10 cellular contexts compared by ENCODE assay signal in the genomic region with DNA sequence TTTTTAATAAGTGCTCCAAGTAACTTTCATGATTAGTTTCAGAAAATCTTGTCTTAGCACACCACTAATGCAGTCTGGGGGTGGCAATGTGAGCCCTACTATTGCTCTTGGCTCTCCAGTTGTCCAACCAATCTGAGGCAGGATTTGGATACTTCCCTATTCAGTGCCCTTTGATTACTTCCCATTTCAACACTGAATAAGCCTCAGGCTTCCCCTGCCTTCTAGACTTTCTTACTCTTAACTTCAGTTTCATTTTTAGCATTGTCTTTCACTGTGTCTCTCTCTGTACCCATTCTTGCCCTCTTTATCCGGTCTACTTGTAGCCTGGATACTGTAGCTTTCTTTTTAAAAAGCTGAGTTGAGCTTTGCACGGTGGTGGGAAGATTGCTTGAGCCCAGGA.
DNase-seq lines count a peak whose midpoint lies in the region; ATAC-seq, FAIRE-seq and TF ChIP-seq lines count a peak whose summit lies in the region.
"Had no signal": no experiment of that assay in that cellular context is flagged by ENCODE, and none has a peak within 500 bp of the region (broad histone marks: within the 10 kb centered on the region; RNA-seq: fewer than 3 reads in every experiment).

No MANE protein-coding gene starts in this region.

- dilution Hi-C loops in endothelial cell of umbilical vein (cut with MboI; ENCODE audit: extremely low pct_ligation_motif_present, low sequenced_read_pairs): no loop called here

- H3K9ac ChIP-seq in endothelial cell of umbilical vein (replicated peaks; ENCODE audit: extremely low read depth, insufficient read depth, low read length): no peak overlapping the region
- no peak overlapping the region for H3K9ac ChIP-seq in PC-3 (ENCODE audit: low read length)

- ATAC-seq in GM21390 (IDR thresholded peaks at IDR 0.05; ENCODE audit: unreplicated experiment): peak; percentile 100
- peak; percentile 94 for ATAC-seq in HG03571 (IDR thresholded peaks at IDR 0.05; ENCODE audit: unreplicated experiment)
- no peak for ATAC-seq in PC-3

- BruUV-seq in endothelial cell of umbilical vein (replicated peaks; lab: Mats Ljungman, UMichigan) (no TSS peak), PC-3 (replicated peaks; lab: Mats Ljungman, UMichigan) (no TSS peak)

- DNase-seq in GM12892 (ENCODE audit: insufficient read length): peak; percentile 15
- peak; percentile 54 for DNase-seq in endothelial cell of umbilical vein (ENCODE audit: low read depth, low spot score)
- no peak for DNase-seq in PC-3
- DNase-seq in stimulated activated CD4-positive, alpha-beta T cell treated with anti-CD3 and anti-CD28 coated beads, Interleukin-1b, Interleukin-23, amount 100 ng/mL, for 48 hours: no peak
- DNase-seq in NCI-H2029 (lab: John Stamatoyannopoulos, UW): no peak
- no peak for DNase-seq in NCI-H69 (lab: John Stamatoyannopoulos, UW)
- DNase-seq: activated gamma-delta T cell treated with Interleukin-2 at 50 U/mL for 16 hours had no signal

- H3K9me3 ChIP-seq in endothelial cell of umbilical vein (replicated peaks; ENCODE audit: control insufficient read depth, insufficient read depth, low read length) (no peaks in the 10 kb centered on the region), PC-3 (ENCODE audit: low read length) (no peaks in the 10 kb centered on the region)
- H3K9me3 ChIP-seq: HAP-1 had no signal

- peak; percentile 76 for FAIRE-seq in GM12892 (lab: Jason Lieb, UNC)
- FAIRE-seq in endothelial cell of umbilical vein (lab: Jason Lieb, UNC): peak; percentile 64

- H3K4me1 ChIP-seq in endothelial cell of umbilical vein (ENCODE audit: control insufficient read depth, extremely low read depth, insufficient read depth, low read length) (peaks cover 16% of the 10 kb centered on the region), PC-3 (ENCODE audit: insufficient read depth, low read length) (no peaks in the 10 kb centered on the region)
- H3K4me1 ChIP-seq: HAP-1 had no signal

- H3K4me3 ChIP-seq in endothelial cell of umbilical vein (replicated peaks in 1 of 3; ENCODE audit: insufficient read depth in 1 of 3, low read depth in 1 of 3, low read length in 3 of 3) (no peak overlapping the region), PC-3 (ENCODE audit: low read length) (no peak overlapping the region)
- H3K4me3 ChIP-seq: HAP-1 had no signal

- no peaks in the 10 kb centered on the region for H3K36me3 ChIP-seq in endothelial cell of umbilical vein (ENCODE audit: control insufficient read depth in 2 of 2, extremely low read depth in 1 of 2, insufficient read depth in 2 of 2, low read length in 2 of 2)
- no peaks in the 10 kb centered on the region for H3K36me3 ChIP-seq in PC-3 (ENCODE audit: low read depth, low read length)
- H3K36me3 ChIP-seq: HAP-1 had no signal

- no peaks in the 10 kb centered on the region for H3F3A ChIP-seq in PC-3 (ENCODE audit: low read length, unreplicated experiment)

- CTCF ChIA-PET in endothelial cell of umbilical vein (lab: Charles Lee): no interaction called here
- CTCF ChIA-PET in PC-3 (lab: Charles Lee): no interaction called here

- no peaks in the 10 kb centered on the region for H3K9me1 ChIP-seq in endothelial cell of umbilical vein (replicated peaks; ENCODE audit: control insufficient read depth, extremely low read depth, insufficient read depth, low read length)

- intact Hi-C loops in endothelial cell of umbilical vein (cut with micrococcal nuclease) (no loop called here), PC-3 (cut with micrococcal nuclease) (no loop called here)

- H2AFZ ChIP-seq in endothelial cell of umbilical vein (ENCODE audit: low read depth, low read length): no peak overlapping the region
- no peak overlapping the region for H2AFZ ChIP-seq in PC-3 (ENCODE audit: low read length)

- H3K9me2 ChIP-seq in PC-3 (replicated peaks; ENCODE audit: low read length): no peaks in the 10 kb centered on the region

- no peaks in the 10 kb centered on the region for H3K27me3 ChIP-seq in endothelial cell of umbilical vein (ENCODE audit: control insufficient read depth in 2 of 2, insufficient read depth in 2 of 2, low read length in 2 of 2)
- H3K27me3 ChIP-seq in PC-3 (ENCODE audit: low read length): no peaks in the 10 kb centered on the region

- no peak for TF ChIP-seq POLR2A in GM12892 (IDR thresholded peaks at IDR 0.05; ENCODE audit: low read depth, low read length)
- TF ChIP-seq POLR2A in endothelial cell of umbilical vein (IDR thresholded peaks at IDR 0.05; ENCODE audit: low read depth, low read length): no peak

- TF ChIP-seq CTCF in endothelial cell of umbilical vein (IDR thresholded peaks at IDR 0.05; ENCODE audit: extremely low read depth in 1 of 2, insufficient read depth in 1 of 2, low read depth in 1 of 2, low read length in 2 of 2) (no peak), PC-3 (conservative IDR thresholded peaks at IDR 0.05; ENCODE audit: low read depth, low read length) (no peak)

- H3K79me2 ChIP-seq in endothelial cell of umbilical vein (ENCODE audit: control insufficient read depth, insufficient read depth, low read length) (no peaks in the 10 kb centered on the region), PC-3 (ENCODE audit: low read length) (no peaks in the 10 kb centered on the region)

- POLR2A ChIA-PET in endothelial cell of umbilical vein (lab: Charles Lee) (no interaction called here), PC-3 (lab: Charles Lee; ENCODE audit: unreplicated experiment) (no interaction called here)

- H3K4me2 ChIP-seq in endothelial cell of umbilical vein (ENCODE audit: insufficient read depth, low read length) (no peak overlapping the region), PC-3 (ENCODE audit: low read length) (no peak overlapping the region)

- H3K27ac ChIP-seq in endothelial cell of umbilical vein (ENCODE audit: insufficient read depth, low read depth, low read length) (no peak overlapping the region), PC-3 (ENCODE audit: low read length) (no peak overlapping the region)

- H4K20me1 ChIP-seq in endothelial cell of umbilical vein (replicated peaks; ENCODE audit: control insufficient read depth, extremely low read depth, insufficient read depth, low read length) (no peaks in the 10 kb centered on the region), PC-3 (ENCODE audit: low read length) (no peaks in the 10 kb centered on the region)

TF ChIP-seq in endothelial cell of umbilical vein, 7 proteins besides CTCF, POLR2A, EP300 and RAD21:
- TF ChIP-seq GATA2 (IDR thresholded peaks at IDR 0.05; ENCODE audit: insufficient read depth, insufficient read length, low read depth, low read length): no peak
- no peak for TF ChIP-seq FOS (IDR thresholded peaks at IDR 0.05; ENCODE audit: borderline replicate concordance, insufficient read depth, low read length)
- TF ChIP-seq, protein P1, sequence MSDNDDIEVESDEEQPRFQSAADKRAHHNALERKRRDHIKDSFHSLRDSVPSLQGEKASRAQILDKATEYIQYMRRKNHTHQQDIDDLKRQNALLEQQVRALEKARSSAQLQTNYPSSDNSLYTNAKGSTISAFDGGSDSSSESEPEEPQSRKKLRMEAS (IDR thresholded peaks at IDR 0.05; ENCODE audit: insufficient read depth, insufficient read length): no peak
TF ChIP-seq in endothelial cell of umbilical vein: peak in this region for 0.

Comparison
In these comparisons a context has a peak if more than half of its experiments do, and no peak if none do; other contexts are left out.
1. DNase-seq: peak in GM12892 (single experiment) and endothelial cell of umbilical vein (single experiment); none in PC-3 (single experiment), stimulated activated CD4-positive, alpha-beta T cell treated with anti-CD3 and anti-CD28 coated beads, Interleukin-1b, Interleukin-23, amount 100 ng/mL, for 48 hours (single experiment), NCI-H2029 (single experiment) and NCI-H69 (single experiment).